ENCODE assay signal across 19 cellular contexts in genomic region chr6:111620168-111620567, GRCh38. TPM values are rescaled to one million over a fixed set of nuclear protein-coding genes. Genes with fewer than 3 reads are reported as not detected.
A peak's percentile ranks its signal among the peaks of the same experiment; 100 is the strongest.
DNase-seq lines count a peak whose midpoint lies in the region; ATAC-seq and TF ChIP-seq lines count a peak whose summit lies in the region.
"Had no signal": no experiment of that assay in that cellular context is flagged by ENCODE, and none has a peak within 500 bp of the region (broad histone marks: within the 10 kb centered on the region; RNA-seq: fewer than 3 reads in every experiment).

No MANE protein-coding gene starts in this region.

- no peak for TF ChIP-seq EP300 in transverse colon (IDR thresholded peaks at IDR 0.05; ENCODE audit: low read depth)
- TF ChIP-seq EP300 in SK-N-SH (IDR thresholded peaks at IDR 0.05; ENCODE audit: borderline replicate concordance in 1 of 2, low read depth in 1 of 2, low read length in 1 of 2) = no peak

- POLR2A ChIA-PET in SK-N-SH (lab: Yijun Ruan, JAX) = no interaction called here

- H3K4me1 Mint-ChIP-seq in Calu3 (ENCODE audit: low read depth, unreplicated experiment) = peaks cover 17% of the 10 kb centered on the region

- in situ Hi-C loops in transverse colon (cut with MboI; ENCODE audit: low pct_ligation_motif_present in 1 of 4, low pct_unique_long_range_greater_than_20kb in 1 of 4, low sequenced_read_pairs in 3 of 4) = loop anchor here in 1 of 4 donors (25.0 kb wide), 1 partner anchor 358 kb away; a partner anchor contains a TSS

- H3K27me3 Mint-ChIP-seq in Calu3 (ENCODE audit: unreplicated experiment) = no peaks in the 10 kb centered on the region

- no peak overlapping the region for H3K27ac Mint-ChIP-seq in Calu3 (ENCODE audit: unreplicated experiment)

- peaks cover 5% of the 10 kb centered on the region for H3F3A ChIP-seq in SK-N-SH (replicated peaks; ENCODE audit: insufficient read depth)

- peak; percentile 35 for ATAC-seq in body of pancreas
- ATAC-seq in lower lobe of right lung = no peak

- no peak overlapping the region for H3K4me3 ChIP-seq in body of pancreas
- H3K4me3 ChIP-seq in lower lobe of right lung = no peak overlapping the region
- H3K4me3 ChIP-seq in transverse colon = no peak overlapping the region
- H3K4me3 ChIP-seq in SK-N-SH (ENCODE audit: low read depth in 2 of 2, low read length in 1 of 2) = no peak overlapping the region
- H3K4me3 ChIP-seq: HAP-1, Peyer's patch had no signal

- H3K4me3 Mint-ChIP-seq in Calu3 (ENCODE audit: low read depth, unreplicated experiment) = no peak overlapping the region
- H3K4me3 Mint-ChIP-seq: CD14-positive monocyte had no signal

- TF ChIP-seq CTCF in body of pancreas (IDR thresholded peaks at IDR 0.05) = no peak
- TF ChIP-seq CTCF in lower lobe of right lung (IDR thresholded peaks at IDR 0.05) = no peak
- no peak for TF ChIP-seq CTCF in transverse colon (IDR thresholded peaks at IDR 0.05)
- no peak for TF ChIP-seq CTCF in Calu3 (IDR thresholded peaks at IDR 0.05; ENCODE audit: unreplicated experiment)
- TF ChIP-seq CTCF in SK-N-SH (IDR thresholded peaks at IDR 0.05) = no peak

- no peak overlapping the region for H3K9ac ChIP-seq in SK-N-SH

- H3K27ac ChIP-seq in body of pancreas = no peak overlapping the region
- H3K27ac ChIP-seq in lower lobe of right lung = peak overlapping the region; percentile 27
- H3K27ac ChIP-seq in transverse colon = peak overlapping the region; percentile 31 to 41 (median 34)
- H3K27ac ChIP-seq in SK-N-SH (ENCODE audit: low read depth in 2 of 2, low read length in 1 of 2) = no peak overlapping the region
- H3K27ac ChIP-seq: HL-60 had no signal

- DNase-seq in activated CD8-positive, alpha-beta memory T cell treated with anti-CD3 and anti-CD28 coated beads, Interleukin-2, amount 50 U/mL, for 48 hours = peak; percentile 20
- no peak for DNase-seq in activated CD8-positive, alpha-beta memory T cell treated with anti-CD3 and anti-CD28 coated beads, Interleukin-2, amount 50 U/mL, for 4 hours
- peak in 2 of 4 donors; percentile 55 to 60 for DNase-seq in body of pancreas
- DNase-seq in lower lobe of right lung = no peak
- DNase-seq in transverse colon = peak; percentile 51
- DNase-seq in Calu3 = no peak
- DNase-seq in dedifferentiated amniotic fluid mesenchymal stem cell (ENCODE audit: extremely low spot score) = no peak
- no peak for DNase-seq in SK-N-SH
- DNase-seq: COR-L47, KBM-7, NCI-H1048, NCI-H1694 treated with DMSO at 0.1 percent for 48 hours, NCI-H446, NCI-H748 treated with DMSO at 0.1 percent for 48 hours, SHP77 treated with DMSO at 0.1 percent for 48 hours had no signal

- H3K9me3 Mint-ChIP-seq in Calu3 (ENCODE audit: low read depth, unreplicated experiment) = no peaks in the 10 kb centered on the region
- H3K9me3 Mint-ChIP-seq: CD14-positive monocyte had no signal

- H3K9me3 ChIP-seq in body of pancreas (no peaks in the 10 kb centered on the region), lower lobe of right lung (no peaks in the 10 kb centered on the region), transverse colon (no peaks in the 10 kb centered on the region), SK-N-SH (no peaks in the 10 kb centered on the region)
- H3K9me3 ChIP-seq: HAP-1, Peyer's patch had no signal

- H3K4me1 ChIP-seq in body of pancreas (peaks cover 5% of the 10 kb centered on the region), lower lobe of right lung (peaks cover 4% of the 10 kb centered on the region), transverse colon (peaks cover 0 to 21% (median 7%) of the 10 kb centered on the region in 4 donors), SK-N-SH (ENCODE audit: control insufficient read depth in 1 of 2, insufficient read depth in 2 of 2, low read depth in 1 of 2, low read length in 1 of 2) (peaks cover 5 to 6% of the 10 kb centered on the region in 2 experiments; a peak in 2 of 4 replicates)

- no peak for TF ChIP-seq RAD21 in SK-N-SH (IDR thresholded peaks at IDR 0.05; ENCODE audit: low read length)

- no peaks in the 10 kb centered on the region for H3K9me2 ChIP-seq in SK-N-SH

- intact Hi-C loops in body of pancreas (cut with DNase I) (no loop called here), lower lobe of right lung (cut with DNase I) (no loop called here), transverse colon (cut with DNase I; ENCODE audit: low total_unique reads) (no loop called here), Calu3 (cut with micrococcal nuclease; ENCODE audit: unreplicated experiment) (no loop called here)

- TF ChIP-seq POLR2A in body of pancreas (IDR thresholded peaks at IDR 0.05) (no peak), transverse colon (IDR thresholded peaks at IDR 0.05) (no peak)

- no peaks in the 10 kb centered on the region for H3K79me2 ChIP-seq in SK-N-SH (ENCODE audit: insufficient read depth)

- H3K4me2 ChIP-seq in SK-N-SH = no peak overlapping the region

- no peaks in the 10 kb centered on the region for H3K36me3 Mint-ChIP-seq in Calu3 (ENCODE audit: insufficient read depth, unreplicated experiment)

- no TSS peak for BruUV-seq in Calu3 (replicated peaks; lab: Mats Ljungman, UMichigan)

- CTCF ChIA-PET in Calu3 (lab: Charles Lee) (no interaction called here), SK-N-SH (lab: Yijun Ruan, JAX) (no interaction called here)

- H2AFZ ChIP-seq in SK-N-SH (ENCODE audit: low read depth) = no peak overlapping the region

- H3K36me3 ChIP-seq in body of pancreas (replicated peaks in 1 of 2; ENCODE audit: insufficient read depth in 1 of 2, low read depth in 2 of 2) = no peaks in the 10 kb centered on the region
- H3K36me3 ChIP-seq in lower lobe of right lung = no peaks in the 10 kb centered on the region
- H3K36me3 ChIP-seq in transverse colon = no peaks in the 10 kb centered on the region
- H3K36me3 ChIP-seq in SK-N-SH (replicated peaks in 1 of 2; ENCODE audit: control insufficient read depth in 1 of 2, insufficient read depth in 2 of 2, low read length in 1 of 2) = no peaks in the 10 kb centered on the region
- H3K36me3 ChIP-seq: HAP-1, Peyer's patch had no signal

- H3K27me3 ChIP-seq in body of pancreas (no peaks in the 10 kb centered on the region), lower lobe of right lung (ENCODE audit: low read depth) (no peaks in the 10 kb centered on the region), transverse colon (no peaks in the 10 kb centered on the region), SK-N-SH (ENCODE audit: insufficient read depth) (no peaks in the 10 kb centered on the region)
- H3K27me3 ChIP-seq: Peyer's patch had no signal

- H4K20me1 ChIP-seq in SK-N-SH (ENCODE audit: insufficient read depth) = no peaks in the 10 kb centered on the region

TF ChIP-seq in SK-N-SH, 30 proteins besides CTCF, POLR2A, EP300 and RAD21:
- TF ChIP-seq TEAD4 (IDR thresholded peaks at IDR 0.05; ENCODE audit: borderline replicate concordance, insufficient read depth) = no peak
- TF ChIP-seq USF2 (IDR thresholded peaks at IDR 0.05; ENCODE audit: borderline replicate concordance, low read depth, low read length) = no peak
- TF ChIP-seq NFIC (IDR thresholded peaks at IDR 0.05; ENCODE audit: borderline replicate concordance) = no peak
- TF ChIP-seq MEF2A (IDR thresholded peaks at IDR 0.05; ENCODE audit: borderline replicate concordance, low read depth) = no peak
- TF ChIP-seq PBX3 (IDR thresholded peaks at IDR 0.05) = no peak

RNA-seq across cellular contexts. Expression of gene TRAF3IP2, which starts 14.5 kb away (rescaled TPM):
- total RNA-seq in body of pancreas (10 to 100 TPM; 15.8 to 29.0 TPM), lower lobe of right lung (37.5 TPM), transverse colon (10 to 100 TPM; 33.0 to 57.8 (median 54.5) TPM), Calu3 (2022) (39.2 and 42.0 TPM in 2 replicates)
- 5.5 and 5.6 TPM in 2 replicates for polyA plus RNA-seq in SK-N-SH (2012; rRNA removed)
- polyA plus RNA-seq in SK-N-SH (2012; cell fraction: cytosol; rRNA removed) = 6.1 and 8.0 TPM in 2 replicates
- polyA plus RNA-seq in SK-N-SH (2012; cell fraction: nucleus; rRNA removed) = 4.3 and 6.7 TPM in 2 replicates

Comparison
In these comparisons a context has a peak if more than half of its experiments do, and no peak if none do; other contexts are left out.
1. DNase-seq: peak in activated CD8-positive, alpha-beta memory T cell treated with anti-CD3 and anti-CD28 coated beads, Interleukin-2, amount 50 U/mL, for 48 hours (single experiment) and transverse colon (single experiment); none in activated CD8-positive, alpha-beta memory T cell treated with anti-CD3 and anti-CD28 coated beads, Interleukin-2, amount 50 U/mL, for 4 hours (single experiment), lower lobe of right lung (single experiment), Calu3 (single experiment), dedifferentiated amniotic fluid mesenchymal stem cell (single experiment) and SK-N-SH (single experiment).
2. H3K27ac ChIP-seq: peak in lower lobe of right lung (single experiment) and transverse colon (4 of 4); none in body of pancreas (0 of 4) and SK-N-SH (0 of 2).